Comparison of ENCODE assay signal across 19 cellular contexts in the genomic region with DNA sequence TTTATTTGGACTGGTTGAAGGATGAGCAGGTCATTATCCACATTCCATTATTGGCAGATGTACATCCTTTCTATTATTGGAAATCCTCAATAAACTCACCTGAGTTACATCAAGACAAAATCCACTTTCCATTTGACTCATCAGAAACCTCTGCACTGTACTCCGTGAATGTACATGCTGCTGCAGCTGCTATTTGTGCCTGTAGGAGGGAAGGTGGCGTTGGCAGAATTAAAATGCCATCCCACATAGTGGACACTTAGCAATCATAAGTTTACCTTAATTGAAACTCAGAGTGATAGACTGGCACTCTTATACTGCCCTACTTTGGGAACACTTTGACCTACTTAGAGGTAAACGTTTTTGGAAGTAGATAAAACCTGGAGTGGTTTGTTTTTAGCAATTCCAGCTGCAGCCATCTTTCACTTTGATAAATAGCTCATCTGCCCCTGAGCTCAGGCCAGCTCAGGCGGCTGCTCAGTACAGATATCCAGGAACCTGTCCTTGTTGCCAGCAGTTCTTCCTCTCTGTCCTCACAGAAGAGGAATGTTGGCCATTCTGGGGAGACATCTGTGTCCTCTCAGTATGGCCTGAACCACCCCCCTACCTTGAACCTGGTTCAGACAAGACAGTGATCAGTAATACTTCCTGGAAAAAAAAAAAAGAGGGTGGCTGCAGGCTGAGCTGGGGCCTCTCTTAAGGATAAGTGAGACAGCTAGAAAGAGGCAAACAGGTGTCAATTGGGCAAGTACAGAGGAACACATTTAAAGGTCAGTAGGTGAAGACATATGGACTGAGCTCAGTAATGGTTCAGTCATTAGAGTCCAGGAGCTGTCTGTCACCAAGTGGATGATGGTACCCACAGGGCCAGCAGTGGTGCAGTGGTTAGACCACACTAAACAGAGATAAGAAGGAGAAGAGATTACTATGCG.
A peak's percentile ranks its signal among the peaks of the same experiment; 100 is the strongest.
DNase-seq lines count a peak whose midpoint lies in the region; ATAC-seq, FAIRE-seq and TF ChIP-seq lines count a peak whose summit lies in the region.
"Had no signal": no experiment of that assay in that cellular context is flagged by ENCODE, and none has a peak within 500 bp of the region (broad histone marks: within the 10 kb centered on the region; RNA-seq: fewer than 3 reads in every experiment).

No MANE protein-coding gene starts in this region.

- ATAC-seq in HG03432 (IDR thresholded peaks at IDR 0.05; ENCODE audit: unreplicated experiment) (peak; percentile 47), left cardiac atrium (peak; percentile 81 to 91)

- dilution Hi-C loops in mammary epithelial cell (cut with HindIII; ENCODE audit: low sequenced_read_pairs), result no loop called here

- TF ChIP-seq POLR2A in breast epithelium (IDR thresholded peaks at IDR 0.05), result no peak

- H4K20me1 ChIP-seq in mammary epithelial cell (ENCODE audit: insufficient read depth, low read length), result no peaks in the 10 kb centered on the region

- H3K79me2 ChIP-seq in mammary epithelial cell (ENCODE audit: insufficient read depth, low read length), result no peaks in the 10 kb centered on the region

- FAIRE-seq in urothelium cell line (lab: Jason Lieb, UNC), result peak; percentile 17
- FAIRE-seq: HTR-8/SVneo, RCC 7860 had no signal

- H3K4me3 ChIP-seq in mammary epithelial cell (replicated peaks in 1 of 3; ENCODE audit: insufficient read depth in 1 of 3, low read depth in 2 of 3, low read length in 3 of 3) (no peak overlapping the region), breast epithelium (no peak overlapping the region)
- H3K4me3 ChIP-seq: colonic mucosa, skin epidermis had no signal

- H3K9me3 ChIP-seq in mammary epithelial cell (replicated peaks; ENCODE audit: insufficient read depth, low read length) (no peaks in the 10 kb centered on the region), breast epithelium (no peaks in the 10 kb centered on the region)
- H3K9me3 ChIP-seq: colonic mucosa had no signal

- H2AFZ ChIP-seq in mammary epithelial cell (ENCODE audit: low read depth, low read length), result no peak overlapping the region

- H3K36me3 ChIP-seq in mammary epithelial cell (ENCODE audit: insufficient read depth, low read length) (no peaks in the 10 kb centered on the region), breast epithelium (no peaks in the 10 kb centered on the region)
- H3K36me3 ChIP-seq: colonic mucosa had no signal

- H3K9ac ChIP-seq in mammary epithelial cell (ENCODE audit: insufficient read depth, low read length), result no peak overlapping the region

- H3K27ac ChIP-seq in mammary epithelial cell (ENCODE audit: insufficient read depth, low read depth, low read length) (no peak overlapping the region), breast epithelium (no peak overlapping the region)
- H3K27ac ChIP-seq: colonic mucosa, skin epidermis, VCaP had no signal

- intact Hi-C loops in mammary epithelial cell (cut with micrococcal nuclease) (no loop called here), breast epithelium (cut with DNase I; ENCODE audit: low total_unique reads) (loop anchor here (5.0 kb wide), 1 partner anchor 1155 kb away; no protein-coding TSS in a partner anchor), left cardiac atrium (cut with DNase I) (no loop called here)

- BruUV-seq in mammary epithelial cell (replicated peaks; lab: Mats Ljungman, UMichigan), result no TSS peak

- H3K4me1 ChIP-seq in mammary epithelial cell (ENCODE audit: insufficient read depth, low read length), result peaks cover 25% of the 10 kb centered on the region
- no peaks in the 10 kb centered on the region for H3K4me1 ChIP-seq in breast epithelium
- H3K4me1 ChIP-seq: colonic mucosa had no signal

- WGBS in mammary epithelial cell (ENCODE audit: low coverage, missing lambda C conversion rate), result 43% methylated on average over 5 of the region's 5 CpGs

- no peak overlapping the region for H3K4me2 ChIP-seq in mammary epithelial cell (ENCODE audit: insufficient read depth, low read depth, low read length)

- in situ Hi-C loops in mammary epithelial cell (cut with MboI; ENCODE audit: low sequenced_read_pairs in 2 of 2), result no loop called here

- TF ChIP-seq CTCF in mammary epithelial cell (conservative IDR thresholded peaks at IDR 0.05 in 1 of 2, IDR thresholded peaks at IDR 0.05 in 1 of 2; ENCODE audit: extremely low read depth in 1 of 2, insufficient read depth in 1 of 2, low read depth in 1 of 2, low read length in 2 of 2) (peak; percentile 14 to 32), breast epithelium (IDR thresholded peaks at IDR 0.05) (no peak)

- DNase-seq in mammary epithelial cell (no peak), breast epithelium (ENCODE audit: low spot score in 2 of 2) (no peak), left cardiac atrium (no peak), urothelium cell line (ENCODE audit: low spot score) (no peak), iPS-NIHi7 (ENCODE audit: extremely low spot score) (no peak), amniotic stem cell (lab: John Stamatoyannopoulos, UW) (no peak), NCI-H146 treated with DMSO at 0.1 percent for 48 hours (lab: John Stamatoyannopoulos, UW; ENCODE audit: unreplicated experiment) (no peak)
- DNase-seq: 8988T; amygdala; CD4-positive, CD25-positive, alpha-beta regulatory T cell; colonic mucosa; H7; NCI-H2029 treated with DMSO at 0.1 percent for 48 hours; NCI-H524 treated with DMSO at 0.1 percent for 48 hours had no signal

- H3K27me3 ChIP-seq in mammary epithelial cell (ENCODE audit: insufficient read depth, low read length) (no peaks in the 10 kb centered on the region), breast epithelium (no peaks in the 10 kb centered on the region)
- H3K27me3 ChIP-seq: colonic mucosa had no signal

- CTCF ChIA-PET in mammary epithelial cell (lab: Charles Lee; ENCODE audit: low non-redundant PET), result no interaction called here

Comparison
In these comparisons a context has a peak if more than half of its experiments do, and no peak if none do; other contexts are left out.
1. CTCF ChIP-seq: peak in mammary epithelial cell (2 of 2); none in breast epithelium (0 of 3).